ENCODE assay signal across 8 cellular contexts in the genomic region with DNA sequence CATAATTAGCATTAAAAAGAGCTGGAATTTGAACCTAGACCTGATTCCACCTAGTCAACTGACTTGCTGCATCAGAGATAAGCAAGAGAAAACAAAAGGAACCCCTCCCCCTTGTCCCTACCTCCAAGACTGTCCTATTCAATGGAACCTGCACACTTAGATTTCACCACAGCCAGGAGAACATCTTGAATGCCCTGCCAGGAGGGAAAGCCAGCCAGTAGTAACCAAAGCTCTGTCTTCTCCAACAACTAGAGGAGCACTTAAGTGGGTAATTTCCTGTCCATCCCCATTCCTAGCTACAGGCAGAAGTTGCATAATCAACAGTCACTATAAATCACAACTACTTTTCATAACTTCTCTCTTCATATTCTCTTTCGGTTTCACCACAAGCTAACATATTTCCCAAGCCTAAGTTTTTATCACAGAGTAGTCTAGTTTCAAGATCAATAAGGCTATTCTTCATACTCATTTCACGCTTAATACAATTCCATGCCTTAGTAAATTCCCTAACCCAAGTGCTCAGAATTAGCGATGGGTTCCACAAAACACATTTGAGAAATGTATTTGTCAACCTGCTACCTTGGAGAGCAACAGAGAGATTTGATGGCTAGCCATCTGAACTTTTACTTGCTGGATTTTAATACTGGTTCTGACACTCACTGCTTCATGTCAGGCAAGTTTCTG. TPM values are rescaled to one million over a fixed set of nuclear protein-coding genes. Genes with fewer than 3 reads are reported as not detected.
A peak's percentile ranks its signal among the peaks of the same experiment; 100 is the strongest.
DNase-seq lines count a peak whose midpoint lies in the region; ATAC-seq and TF ChIP-seq lines count a peak whose summit lies in the region.

No MANE protein-coding gene starts in this region.

- DNase-seq in GM13977 (ENCODE audit: low spot score) (peak; percentile 52), NCI-H226 (peak; percentile 72), pons (ENCODE audit: low spot score) (peak; percentile 5), G401 (ENCODE audit: low spot score) (no peak), BE2C (no peak), neuronal stem cell (ENCODE audit: low spot score) (no peak)

- TF ChIP-seq CTCF in GM13977 (IDR thresholded peaks at IDR 0.05; ENCODE audit: extremely low read depth, insufficient read depth, missing control alignments): no peak
- TF ChIP-seq CTCF in BE2C (IDR thresholded peaks at IDR 0.05; ENCODE audit: low read depth, low read length): no peak

- H3K4me3 ChIP-seq in duodenal mucosa (ENCODE audit: low read depth in 1 of 2, low read length in 2 of 2) (peak overlapping the region; percentile 69 to 75), BE2C (ENCODE audit: low read depth, low read length) (no peak overlapping the region), neuronal stem cell (ENCODE audit: low read length in 2 of 2) (no peak overlapping the region)

- H3K9me3 ChIP-seq in duodenal mucosa (ENCODE audit: control insufficient read depth in 1 of 2, low read length in 2 of 2): no peaks in the 10 kb centered on the region
- no peaks in the 10 kb centered on the region for H3K9me3 ChIP-seq in BE2C
- peaks cover 0 to 6% of the 10 kb centered on the region in 2 donors for H3K9me3 ChIP-seq in neuronal stem cell (replicated peaks in 1 of 2; ENCODE audit: control insufficient read depth in 2 of 2, insufficient read depth in 1 of 2, low read depth in 1 of 2, low read length in 2 of 2)

- H3K23ac ChIP-seq in neuronal stem cell (ENCODE audit: low read depth, low read length, poor library complexity): no peak overlapping the region

- H3K79me1 ChIP-seq in neuronal stem cell (ENCODE audit: low read depth, low read length): peaks cover 4% of the 10 kb centered on the region

- 100% methylated on average over 1 of the region's 3 CpGs; no CpG with 5 or more reads in 1 of the 2 donors for WGBS in neuronal stem cell (ENCODE audit: extremely low coverage in 2 of 2, insufficient read length in 2 of 2, insufficient replicate concordance in 1 of 2), 2 donors

- H2BK12ac ChIP-seq in neuronal stem cell (ENCODE audit: low read length): no peak overlapping the region

- H2BK120ac ChIP-seq in neuronal stem cell (ENCODE audit: low read depth, low read length): no peak overlapping the region

- H3K27ac ChIP-seq in duodenal mucosa (ENCODE audit: low read depth, low read length) (peak overlapping the region; percentile 6), neuronal stem cell (replicated peaks; ENCODE audit: low read length) (no peak overlapping the region)

- H2AK5ac ChIP-seq in neuronal stem cell (ENCODE audit: low read depth, low read length): no peak overlapping the region

- no peak overlapping the region for H2BK5ac ChIP-seq in neuronal stem cell (ENCODE audit: low read length)

- H4K8ac ChIP-seq in neuronal stem cell (ENCODE audit: low read depth, low read length): no peak overlapping the region

- H2BK15ac ChIP-seq in neuronal stem cell (ENCODE audit: low read length): no peak overlapping the region

- H4K91ac ChIP-seq in neuronal stem cell (ENCODE audit: low read depth, low read length, poor library complexity): no peak overlapping the region

- no peak overlapping the region for H3K18ac ChIP-seq in neuronal stem cell (ENCODE audit: low read length)

- in situ Hi-C loops in GM13977 (cut with MboI; ENCODE audit: low pct_unique_long_range_greater_than_20kb, low sequenced_read_pairs, unreplicated experiment) (no loop called here), G401 (cut with HindIII; ENCODE audit: low sequenced_read_pairs) (no loop called here)

- no peaks in the 10 kb centered on the region for H3K27me3 ChIP-seq in duodenal mucosa (ENCODE audit: control insufficient read depth in 1 of 2, insufficient read depth in 2 of 2, low read length in 2 of 2)
- H3K27me3 ChIP-seq in BE2C: no peaks in the 10 kb centered on the region; the same call in 1 of the 2 replicates
- peaks cover 0 to 20% (median 0%) of the 10 kb centered on the region in 3 experiments for H3K27me3 ChIP-seq in neuronal stem cell (ENCODE audit: control insufficient read depth in 3 of 3, insufficient read depth in 3 of 3, low read depth in 1 of 3, low read length in 3 of 3)

- no peak overlapping the region for H3K14ac ChIP-seq in neuronal stem cell (ENCODE audit: low read length)

- peaks cover 36 to 39% of the 10 kb centered on the region in 2 donors for H3K4me1 ChIP-seq in duodenal mucosa (ENCODE audit: control insufficient read depth in 1 of 2, insufficient read depth in 2 of 2, low read length in 2 of 2)
- H3K4me1 ChIP-seq in BE2C: peaks cover 4% of the 10 kb centered on the region; the same call in 1 of the 2 replicates
- H3K4me1 ChIP-seq in neuronal stem cell (ENCODE audit: control insufficient read depth in 2 of 2, insufficient read depth in 1 of 2, low read depth in 1 of 2, low read length in 2 of 2): peaks cover 13 to 14% of the 10 kb centered on the region in 2 donors

- no peak for ATAC-seq in HG03342 (IDR thresholded peaks at IDR 0.05; ENCODE audit: unreplicated experiment)

- H3K36me3 ChIP-seq in duodenal mucosa (ENCODE audit: control insufficient read depth in 1 of 2, insufficient read depth in 2 of 2, low read length in 2 of 2): no peaks in the 10 kb centered on the region
- H3K36me3 ChIP-seq in BE2C: no peaks in the 10 kb centered on the region
- no peaks in the 10 kb centered on the region for H3K36me3 ChIP-seq in neuronal stem cell (replicated peaks in 1 of 2; ENCODE audit: control insufficient read depth in 2 of 2, insufficient read depth in 2 of 2, low read length in 2 of 2)

- H3K4me2 ChIP-seq in neuronal stem cell (ENCODE audit: insufficient read depth, low read length, poor library complexity, severe bottlenecking): no peak overlapping the region

- H3K9ac ChIP-seq in duodenal mucosa (ENCODE audit: low read depth in 1 of 2, low read length in 2 of 2) (peak overlapping the region in 1 of 2 donors; percentile 64), neuronal stem cell (ENCODE audit: low read depth, low read length, poor library complexity) (no peak overlapping the region)

- no peak overlapping the region for H2AFZ ChIP-seq in neuronal stem cell (ENCODE audit: low read length)

- H3K4ac ChIP-seq in neuronal stem cell (ENCODE audit: low read length): no peak overlapping the region

RNA-seq across cellular contexts. Expression of gene DENND1A, which starts 2.2 kb away (rescaled TPM):
- total RNA-seq in G401 (2014; rRNA removed; shearing (Covaris generic)): 22.2 and 45.3 TPM in 2 replicates
- polyA plus RNA-seq in BE2C (2012; ENCODE audit: insufficient read depth, insufficient read length, low read depth): 37.4 TPM
- polyA plus RNA-seq in neuronal stem cell (2013, experiment 1 of 2): 29.0 TPM
- 28.6 TPM for polyA plus RNA-seq in neuronal stem cell (2013, experiment 2 of 2)

Comparison
In these comparisons a context has a peak if more than half of its experiments do, and no peak if none do; other contexts are left out.
1. DNase-seq: peak in GM13977 (single experiment), NCI-H226 (single experiment) and pons (single experiment); none in G401 (single experiment), BE2C (single experiment) and neuronal stem cell (single experiment).
2. H3K4me3 ChIP-seq: peak in duodenal mucosa (2 of 2); none in BE2C (single experiment) and neuronal stem cell (0 of 2).